ENCODE assay signal across 2 cellular contexts in the genomic region with DNA sequence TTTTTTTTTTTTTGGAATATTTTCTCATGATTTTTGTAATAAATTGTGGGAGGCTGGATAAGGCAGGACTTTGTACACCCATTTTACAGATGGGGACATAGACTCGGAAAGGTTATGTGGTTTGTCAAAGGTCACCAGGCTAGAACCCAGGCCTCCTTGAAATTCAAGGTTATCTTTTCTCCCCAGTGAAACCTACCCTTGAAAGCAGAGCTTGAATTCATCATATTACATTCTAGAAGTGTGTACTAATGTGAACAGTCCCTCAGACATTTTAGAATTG.
TF ChIP-seq lines count a peak whose summit lies in the region.

No MANE protein-coding gene starts in this region.

TF ChIP-seq in IMR-90, 13 proteins besides CTCF, POLR2A, EP300 and RAD21:
- TF ChIP-seq RFX5 (IDR thresholded peaks at IDR 0.05; ENCODE audit: low read depth, low read length): no peak
- TF ChIP-seq, protein P1, sequence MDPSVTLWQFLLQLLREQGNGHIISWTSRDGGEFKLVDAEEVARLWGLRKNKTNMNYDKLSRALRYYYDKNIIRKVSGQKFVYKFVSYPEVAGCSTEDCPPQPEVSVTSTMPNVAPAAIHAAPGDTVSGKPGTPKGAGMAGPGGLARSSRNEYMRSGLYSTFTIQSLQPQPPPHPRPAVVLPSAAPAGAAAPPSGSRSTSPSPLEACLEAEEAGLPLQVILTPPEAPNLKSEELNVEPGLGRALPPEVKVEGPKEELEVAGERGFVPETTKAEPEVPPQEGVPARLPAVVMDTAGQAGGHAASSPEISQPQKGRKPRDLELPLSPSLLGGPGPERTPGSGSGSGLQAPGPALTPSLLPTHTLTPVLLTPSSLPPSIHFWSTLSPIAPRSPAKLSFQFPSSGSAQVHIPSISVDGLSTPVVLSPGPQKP (IDR thresholded peaks at IDR 0.05; ENCODE audit: borderline replicate concordance, low read depth, low read length): no peak
- TF ChIP-seq SMC3 (IDR thresholded peaks at IDR 0.05; ENCODE audit: low read depth, low read length): no peak

TF ChIP-seq in GM12878, 131 proteins besides CTCF, POLR2A, EP300 and RAD21:
- no peak for TF ChIP-seq BMI1 (IDR thresholded peaks at IDR 0.05; ENCODE audit: borderline replicate concordance)
- no peak for TF ChIP-seq IKZF2 (IDR thresholded peaks at IDR 0.05)
- TF ChIP-seq, protein P2, sequence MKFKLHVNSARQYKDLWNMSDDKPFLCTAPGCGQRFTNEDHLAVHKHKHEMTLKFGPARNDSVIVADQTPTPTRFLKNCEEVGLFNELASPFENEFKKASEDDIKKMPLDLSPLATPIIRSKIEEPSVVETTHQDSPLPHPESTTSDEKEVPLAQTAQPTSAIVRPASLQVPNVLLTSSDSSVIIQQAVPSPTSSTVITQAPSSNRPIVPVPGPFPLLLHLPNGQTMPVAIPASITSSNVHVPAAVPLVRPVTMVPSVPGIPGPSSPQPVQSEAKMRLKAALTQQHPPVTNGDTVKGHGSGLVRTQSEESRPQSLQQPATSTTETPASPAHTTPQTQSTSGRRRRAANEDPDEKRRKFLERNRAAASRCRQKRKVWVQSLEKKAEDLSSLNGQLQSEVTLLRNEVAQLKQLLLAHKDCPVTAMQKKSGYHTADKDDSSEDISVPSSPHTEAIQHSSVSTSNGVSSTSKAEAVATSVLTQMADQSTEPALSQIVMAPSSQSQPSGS (IDR thresholded peaks at IDR 0.05; ENCODE audit: low read length): no peak
- no peak for TF ChIP-seq POLR2AphosphoS5 (IDR thresholded peaks at IDR 0.05; ENCODE audit: low read length)
- TF ChIP-seq CHD2 (IDR thresholded peaks at IDR 0.05; ENCODE audit: borderline replicate concordance, low read depth, low read length): no peak
- TF ChIP-seq CBX5 (IDR thresholded peaks at IDR 0.05; ENCODE audit: low read depth): no peak
- TF ChIP-seq ZNF622 (IDR thresholded peaks at IDR 0.05): no peak
- TF ChIP-seq KLF5 (IDR thresholded peaks at IDR 0.05; ENCODE audit: partially characterized antibody): no peak
